20 cellular contexts compared by ENCODE assay signal in the genomic region with DNA sequence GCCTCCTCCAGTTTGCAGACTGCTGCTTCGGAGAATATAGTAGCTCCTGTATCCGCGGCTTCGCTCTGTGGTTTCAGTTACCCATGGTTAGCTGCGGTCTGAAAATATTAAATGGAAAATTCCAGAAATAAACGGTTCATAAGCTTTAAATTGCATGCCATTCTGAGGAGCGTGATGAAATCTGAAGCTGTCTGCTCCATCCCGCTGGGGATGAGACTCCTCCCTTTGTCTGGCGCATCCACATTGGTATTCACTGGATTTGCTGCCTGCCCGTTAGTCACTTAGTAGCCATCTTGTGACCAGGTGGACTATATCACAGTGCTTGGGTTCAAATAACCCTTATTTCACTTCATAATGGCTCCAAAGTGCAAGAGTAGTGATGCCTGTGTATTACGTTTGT. TPM values are rescaled to one million over a fixed set of nuclear protein-coding genes. Genes with fewer than 3 reads are reported as not detected.
"Had no signal": no experiment of that assay in that cellular context is flagged by ENCODE, and none has a peak within 500 bp of the region (broad histone marks: within the 10 kb centered on the region; RNA-seq: fewer than 3 reads in every experiment).

No MANE protein-coding gene starts in this region.

- ATAC-seq: left lobe of liver; natural killer cell; psoas muscle; right lobe of liver; stimulated activated naive B cell treated with anti-CD40 and anti-IgM and Interleukin-4, amounts not matched to agents 10 μg/mL and 1 μg/mL and 100 μg/mL, for 72 hours; stimulated activated naive CD8-positive, alpha-beta T cell treated with anti-CD3 and anti-CD28 coated beads, Interleukin-15, amount 100 ng/mL, for 72 hours had no signal

- H3K27ac Mint-ChIP-seq: dendritic cell treated with granulocyte-macrophage colony-stimulating factor and Interleukin-4, amounts not matched to agents 40 ng/mL and 50 ng/mL, for 4 days; natural killer cell; stimulated activated naive B cell treated with anti-CD40 and anti-IgM and Interleukin-4, amounts not matched to agents 10 μg/mL and 1 μg/mL and 100 μg/mL, for 72 hours; stimulated activated naive CD8-positive, alpha-beta T cell treated with anti-CD3 and anti-CD28 coated beads, Interleukin-15, amount 100 ng/mL, for 72 hours had no signal

- H3K4me3 Mint-ChIP-seq: dendritic cell treated with granulocyte-macrophage colony-stimulating factor and Interleukin-4, amounts not matched to agents 40 ng/mL and 50 ng/mL, for 4 days; natural killer cell; neural crest cell; stimulated activated naive B cell treated with anti-CD40 and anti-IgM and Interleukin-4, amounts not matched to agents 10 μg/mL and 1 μg/mL and 100 μg/mL, for 72 hours; stimulated activated naive CD8-positive, alpha-beta T cell treated with anti-CD3 and anti-CD28 coated beads, Interleukin-15, amount 100 ng/mL, for 72 hours had no signal

- H3K36me3 Mint-ChIP-seq: natural killer cell; stimulated activated naive B cell treated with anti-CD40 and anti-IgM and Interleukin-4, amounts not matched to agents 10 μg/mL and 1 μg/mL and 100 μg/mL, for 72 hours had no signal

- H3K9me3 Mint-ChIP-seq: dendritic cell treated with granulocyte-macrophage colony-stimulating factor and Interleukin-4, amounts not matched to agents 40 ng/mL and 50 ng/mL, for 4 days; natural killer cell; neural crest cell had no signal

- H3K4me1 Mint-ChIP-seq: natural killer cell; neural crest cell; stimulated activated naive B cell treated with anti-CD40 and anti-IgM and Interleukin-4, amounts not matched to agents 10 μg/mL and 1 μg/mL and 100 μg/mL, for 72 hours; stimulated activated naive CD8-positive, alpha-beta T cell treated with anti-CD3 and anti-CD28 coated beads, Interleukin-15, amount 100 ng/mL, for 72 hours had no signal

- H3K27me3 Mint-ChIP-seq: stimulated activated naive B cell treated with anti-CD40 and anti-IgM and Interleukin-4, amounts not matched to agents 10 μg/mL and 1 μg/mL and 100 μg/mL, for 72 hours; stimulated activated naive CD8-positive, alpha-beta T cell treated with anti-CD3 and anti-CD28 coated beads, Interleukin-15, amount 100 ng/mL, for 72 hours had no signal

- DNase-seq: cerebellar nuclear complex; esophagus squamous epithelium; islet precursor cell; mammary epithelial cell; natural killer cell; nucleus accumbens; psoas muscle; retina; right lobe of liver; spleen; stimulated activated CD4-positive, alpha-beta T cell treated with anti-CD3 and anti-CD28 coated beads, Interleukin-15, amount 100 ng/mL, for 24 hours; stimulated activated CD4-positive, alpha-beta T cell treated with anti-CD3 and anti-CD28 coated beads, Interleukin-1b, Interleukin-23, amount 100 ng/mL, for 48 hours; stimulated activated CD4-positive, alpha-beta T cell treated with anti-CD3 and anti-CD28 coated beads, Interleukin-4, amount 100 ng/mL, for 4 hours; stimulated activated naive B cell treated with anti-CD40 and anti-IgM and Interleukin-4, amounts not matched to agents 10 μg/mL and 1 μg/mL and 100 μg/mL, for 72 hours; stimulated activated naive CD8-positive, alpha-beta T cell treated with anti-CD3 and anti-CD28 coated beads, Interleukin-15, amount 100 ng/mL, for 72 hours; testis had no signal

RNA-seq across cellular contexts. Expression of gene MSX2, which starts 36.3 kb away (rescaled TPM):
- total RNA-seq: left lobe of liver, right lobe of liver, skeletal muscle tissue had no signal
